ENCODE assay signal across 23 cellular contexts in the genomic region with DNA sequence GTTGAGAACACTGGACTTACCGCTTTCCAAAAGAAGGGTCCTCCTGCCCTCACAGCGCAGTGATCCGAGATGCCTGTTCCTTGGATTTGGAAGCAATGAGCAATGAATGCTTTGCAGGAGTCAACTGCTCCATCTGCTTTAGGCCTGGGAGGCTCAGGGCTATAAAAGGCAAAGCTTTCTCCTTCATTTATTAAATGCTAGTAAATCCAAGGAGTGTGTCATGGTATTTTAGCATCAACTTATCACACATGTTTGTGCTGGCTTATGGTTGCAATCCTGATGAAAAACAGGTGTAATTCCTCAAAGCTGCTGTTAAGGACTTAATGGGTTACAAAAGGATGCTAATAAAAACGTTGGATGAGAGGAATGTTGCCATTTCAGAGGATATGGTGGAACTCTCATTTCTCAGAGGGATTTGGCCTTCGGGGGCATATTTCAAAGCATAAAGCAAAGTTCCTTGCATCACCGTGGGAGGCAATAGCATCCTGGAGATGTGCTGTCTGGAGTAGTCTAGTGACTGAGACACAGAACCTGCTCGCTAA.
DNase-seq lines count a peak whose midpoint lies in the region; ATAC-seq and TF ChIP-seq lines count a peak whose summit lies in the region.
"Had no signal": no experiment of that assay in that cellular context is flagged by ENCODE, and none has a peak within 500 bp of the region (broad histone marks: within the 10 kb centered on the region; RNA-seq: fewer than 3 reads in every experiment).

No MANE protein-coding gene starts in this region.

- H3K4me3 ChIP-seq in adipocyte (ENCODE audit: low read length), result no peak overlapping the region
- H3K4me3 ChIP-seq in smooth muscle cell, result no peak overlapping the region
- H3K4me3 ChIP-seq in spleen, result no peak overlapping the region
- H3K4me3 ChIP-seq: BLaER1, MG63, pancreas had no signal

- H3K4me2 ChIP-seq in smooth muscle cell, result peak overlapping the region; percentile 32
- H3K4me2 ChIP-seq: BLaER1 had no signal

- H3K27me3 ChIP-seq in adipocyte (replicated peaks; ENCODE audit: control insufficient read depth, insufficient read depth, low read length) (no peaks in the 10 kb centered on the region), smooth muscle cell (ENCODE audit: low read depth) (no peaks in the 10 kb centered on the region), spleen (replicated peaks in 1 of 7) (peaks cover 0 to 59% (median 5%) of the 10 kb centered on the region in 7 donors)
- H3K27me3 ChIP-seq: BLaER1, brain microvascular endothelial cell, MG63, pancreas had no signal

- TF ChIP-seq CTCF in smooth muscle cell (IDR thresholded peaks at IDR 0.05; ENCODE audit: borderline replicate concordance, insufficient read depth, poor library complexity, severe bottlenecking) (no peak), spleen (IDR thresholded peaks at IDR 0.05 in 8 of 11, conservative IDR thresholded peaks at IDR 0.05 in 3 of 11) (no peak), mesothelial cell of epicardium (IDR thresholded peaks at IDR 0.05; ENCODE audit: unreplicated experiment) (no peak)

- 18% methylated on average over 7 of the region's 7 CpGs for WGBS in smooth muscle cell (ENCODE audit: low lambda C conversion rate)
- 78 to 84% (median 80%) methylated on average over 7 of the region's 7 CpGs for WGBS in spleen, 5 donors

- H3K4me1 ChIP-seq in adipocyte (ENCODE audit: control insufficient read depth, insufficient read depth, low read length), result peaks cover 33% of the 10 kb centered on the region
- H3K4me1 ChIP-seq in smooth muscle cell (ENCODE audit: low read depth), result peaks cover 31% of the 10 kb centered on the region
- peaks cover 7 to 27% (median 13%) of the 10 kb centered on the region in 6 donors for H3K4me1 ChIP-seq in spleen

- H4K20me1 ChIP-seq in smooth muscle cell (ENCODE audit: low read depth), result no peaks in the 10 kb centered on the region
- H4K20me1 ChIP-seq: BLaER1 had no signal

- peaks cover 18 to 27% of the 10 kb centered on the region in 2 donors for H3K27me3 Mint-ChIP-seq in T-cell
- H3K27me3 Mint-ChIP-seq in mesothelial cell of epicardium (ENCODE audit: low read depth), result no peaks in the 10 kb centered on the region
- H3K27me3 Mint-ChIP-seq: type B pancreatic cell had no signal

- CTCF ChIA-PET in T-cell (lab: Charles Lee), result no interaction called here

- H3K4me1 Mint-ChIP-seq in T-cell (peaks cover 9 to 10% (median 9%) of the 10 kb centered on the region in 3 donors), mesothelial cell of epicardium (peaks cover 70% of the 10 kb centered on the region)

- TF ChIP-seq POLR2A in spleen (IDR thresholded peaks at IDR 0.05), result no peak

- no peak for ATAC-seq in T-cell (replicated peaks in 1 of 4)
- ATAC-seq: activated T-helper 17 cell treated with anti-CD3 and anti-CD28 coated beads, Interleukin-2, amount 50 U/mL, for 72 hours; natural killer cell; pancreas; PC-3; T-helper 17 cell had no signal

- intact Hi-C loops in spleen (cut with DNase I; ENCODE audit: low total_unique reads), result no loop called here

- H3K27ac ChIP-seq in smooth muscle cell (ENCODE audit: low read depth) (peak overlapping the region; percentile 34), spleen (no peak overlapping the region)
- H3K27ac ChIP-seq: BLaER1, brain microvascular endothelial cell, pancreas had no signal

- H3K9me3 ChIP-seq in adipocyte (ENCODE audit: control insufficient read depth, low read length), result no peaks in the 10 kb centered on the region
- H3K9me3 ChIP-seq in smooth muscle cell (replicated peaks; ENCODE audit: low read depth), result no peaks in the 10 kb centered on the region
- H3K9me3 ChIP-seq in spleen, result no peaks in the 10 kb centered on the region
- H3K9me3 ChIP-seq: BLaER1, Caco-2, MG63, pancreas had no signal

- no peak overlapping the region for H2AFZ ChIP-seq in smooth muscle cell (ENCODE audit: low read depth)

- DNase-seq in G401 (ENCODE audit: low spot score), result peak; percentile 43
- peak; percentile 24 for DNase-seq in adipocyte (ENCODE audit: low read depth)
- DNase-seq in fibroblast of the conjunctiva (ENCODE audit: low read depth), result peak; percentile 61
- no peak for DNase-seq in smooth muscle cell (lab: John Stamatoyannopoulos, UW; ENCODE audit: unreplicated experiment)
- no peak for DNase-seq in T-cell
- no peak for DNase-seq in activated naive CD4-positive, alpha-beta T cell treated with anti-CD3 and anti-CD28 coated beads, Interleukin-2, amount 50 U/mL, for 16 hours
- DNase-seq in spleen, result no peak
- no peak for DNase-seq in mesothelial cell of epicardium (ENCODE audit: low spot score in 2 of 2, unreplicated experiment in 2 of 2)
- DNase-seq: activated CD4-positive, alpha-beta T cell treated with anti-CD3 and anti-CD28 coated beads, Interleukin-2, amount 50 U/mL, for 1 hour; brain microvascular endothelial cell; Caco-2; MG63; natural killer cell; NCI-H146; pancreas; PC-3; SIG-M5; T-helper 17 cell had no signal

- H3F3A ChIP-seq in smooth muscle cell (ENCODE audit: low read depth), result peaks cover 31% of the 10 kb centered on the region

- H3K4me3 Mint-ChIP-seq in T-cell (no peak overlapping the region), mesothelial cell of epicardium (no peak overlapping the region)
- H3K4me3 Mint-ChIP-seq: activated T-helper 17 cell treated with anti-CD3 and anti-CD28 coated beads, Interleukin-2, amount 50 U/mL, for 72 hours; memory B cell; natural killer cell; stimulated activated naive CD8-positive, alpha-beta T cell treated with anti-CD3 and anti-CD28 coated beads, Interleukin-15, Interleukin-2, amounts not matched to agents 100 ng/mL and 50 ng/mL, for 24 hours; T-helper 17 cell; type B pancreatic cell had no signal

- H3K9ac ChIP-seq in adipocyte (ENCODE audit: low read length), result no peak overlapping the region
- H3K9ac ChIP-seq in smooth muscle cell (ENCODE audit: low read depth), result no peak overlapping the region
- H3K9ac ChIP-seq: BLaER1 had no signal

- H3K36me3 Mint-ChIP-seq in T-cell (no peaks in the 10 kb centered on the region), mesothelial cell of epicardium (no peaks in the 10 kb centered on the region)
- H3K36me3 Mint-ChIP-seq: memory B cell, natural killer cell, type B pancreatic cell had no signal

- in situ Hi-C loops in G401 (cut with HindIII; ENCODE audit: low sequenced_read_pairs), result no loop called here

- no peaks in the 10 kb centered on the region for H3K79me2 ChIP-seq in smooth muscle cell (ENCODE audit: low read depth)

- no peak overlapping the region for H3K27ac Mint-ChIP-seq in T-cell
- H3K27ac Mint-ChIP-seq in mesothelial cell of epicardium, result no peak overlapping the region
- H3K27ac Mint-ChIP-seq: activated T-helper 17 cell treated with anti-CD3 and anti-CD28 coated beads, Interleukin-2, amount 50 U/mL, for 72 hours; memory B cell; natural killer cell; stimulated activated naive CD8-positive, alpha-beta T cell treated with anti-CD3 and anti-CD28 coated beads, Interleukin-15, Interleukin-2, amounts not matched to agents 100 ng/mL and 50 ng/mL, for 24 hours; T-helper 17 cell; type B pancreatic cell had no signal

- POLR2A ChIA-PET in T-cell (lab: Charles Lee), result no interaction called here

- no peaks in the 10 kb centered on the region for H3K9me3 Mint-ChIP-seq in T-cell
- no peaks in the 10 kb centered on the region for H3K9me3 Mint-ChIP-seq in mesothelial cell of epicardium
- H3K9me3 Mint-ChIP-seq: activated T-helper 17 cell treated with anti-CD3 and anti-CD28 coated beads, Interleukin-2, amount 50 U/mL, for 72 hours; memory B cell; natural killer cell; stimulated activated naive CD8-positive, alpha-beta T cell treated with anti-CD3 and anti-CD28 coated beads, Interleukin-15, Interleukin-2, amounts not matched to agents 100 ng/mL and 50 ng/mL, for 24 hours; type B pancreatic cell had no signal

- H3K36me3 ChIP-seq in adipocyte (ENCODE audit: control insufficient read depth, insufficient read depth, low read length, severe bottlenecking) (no peaks in the 10 kb centered on the region), smooth muscle cell (ENCODE audit: low read depth) (no peaks in the 10 kb centered on the region), spleen (no peaks in the 10 kb centered on the region)
- H3K36me3 ChIP-seq: BLaER1, brain microvascular endothelial cell, MG63, pancreas had no signal

Comparison
In these comparisons a context has a peak if more than half of its experiments do, and no peak if none do; other contexts are left out.
1. DNase-seq: peak in G401 (single experiment), adipocyte (single experiment) and fibroblast of the conjunctiva (single experiment); none in smooth muscle cell (single experiment), T-cell (0 of 34), activated naive CD4-positive, alpha-beta T cell treated with anti-CD3 and anti-CD28 coated beads, Interleukin-2, amount 50 U/mL, for 16 hours (single experiment), spleen (single experiment) and mesothelial cell of epicardium (0 of 2).